In genomic region chr12:27284751-27285150, GRCh38 we compare ENCODE assay signal across 8 cellular contexts. TPM values are rescaled to one million over a fixed set of nuclear protein-coding genes. Genes with fewer than 3 reads are reported as not detected.
DNase-seq lines count a peak whose midpoint lies in the region; ATAC-seq and TF ChIP-seq lines count a peak whose summit lies in the region.

No MANE protein-coding gene starts in this region.

- H3K4me3 ChIP-seq in heart left ventricle (no peak overlapping the region), prostate gland (no peak overlapping the region)

- TF ChIP-seq POLR2A in heart left ventricle (IDR thresholded peaks at IDR 0.05): no peak
- no peak for TF ChIP-seq POLR2A in prostate gland (IDR thresholded peaks at IDR 0.05)

- no peaks in the 10 kb centered on the region for H3K9me3 ChIP-seq in heart left ventricle
- no peaks in the 10 kb centered on the region for H3K9me3 ChIP-seq in prostate gland

- intact Hi-C loops in heart left ventricle (cut with DNase I) (loop anchor here in 6 of 10 donors (5.0 kb wide), 1 partner anchor 37 kb away; no protein-coding TSS in a partner anchor), prostate gland (cut with DNase I) (loop anchor here (5.0 kb wide), 1 partner anchor 37 kb away; no protein-coding TSS in a partner anchor)

- TF ChIP-seq CTCF in heart left ventricle (IDR thresholded peaks at IDR 0.05) (no peak), prostate gland (IDR thresholded peaks at IDR 0.05) (no peak)

- DNase-seq in A172 (ENCODE audit: low spot score) (peak; percentile 45), heart left ventricle (no peak), prostate gland (ENCODE audit: low spot score) (no peak), kidney tubule cell (ENCODE audit: low spot score) (no peak), NOMO-1 treated with dmso at 0.1 percent for 144 hours (lab: John Stamatoyannopoulos, UW; ENCODE audit: unreplicated experiment) (no peak)
- DNase-seq in activated T-cell treated with anti-CD3 and anti-CD28 coated beads, Interleukin-2, amount 50 U/mL, for 1 hour: no peak

- H3K36me3 ChIP-seq in heart left ventricle (no peaks in the 10 kb centered on the region), prostate gland (no peaks in the 10 kb centered on the region)

- 13 to 33% (median 16%) methylated on average over 2 of the region's 2 CpGs for WGBS in heart left ventricle, 4 donors
- WGBS in prostate gland: 77% methylated on average over 2 of the region's 2 CpGs

- ATAC-seq in GM19395 (IDR thresholded peaks at IDR 0.05; ENCODE audit: unreplicated experiment) (peak; percentile 69), HG03575 (IDR thresholded peaks at IDR 0.05; ENCODE audit: extremely low read depth, insufficient number of reproducible peaks, low FRiP score, unreplicated experiment) (peak; percentile 56), heart left ventricle (peak; percentile 50 to 86 (median 72))

- peaks cover 3 to 72% (median 51%) of the 10 kb centered on the region in 12 donors for H3K4me1 ChIP-seq in heart left ventricle
- H3K4me1 ChIP-seq in prostate gland (replicated peaks): no peaks in the 10 kb centered on the region

- H3K27me3 ChIP-seq in heart left ventricle (no peaks in the 10 kb centered on the region), prostate gland (replicated peaks; ENCODE audit: insufficient read depth) (no peaks in the 10 kb centered on the region)

- H3K27ac ChIP-seq in heart left ventricle (peak overlapping the region; percentile 49 to 80 (median 67)), prostate gland (peak overlapping the region in 1 of 2 donors; percentile 1)

RNA-seq across cellular contexts. Expression of gene STK38L, which starts 40.7 kb away (rescaled TPM):
- total RNA-seq in A172 (2014; rRNA removed; shearing (Covaris generic)): 30.7 and 34.8 TPM in 2 replicates
- total RNA-seq in heart left ventricle (100 to 1,000 TPM in 2 of 9 donors, 10 to 100 TPM in 7; 26.3 to 142 (median 83.7) TPM), prostate gland (10 to 100 TPM; 25.3 to 37.1 TPM)
- polyA plus RNA-seq in heart left ventricle: 10 to 100 TPM; 21.1 to 22.3 TPM

RNA-seq across cellular contexts. Expression of gene BMAL2, which starts 47.9 kb away (rescaled TPM):
- 37.2 and 50.3 TPM in 2 replicates for total RNA-seq in A172 (2014; rRNA removed; shearing (Covaris generic))
- 10 to 100 TPM in 1 of 9 donors, 1 to 10 TPM in 8; 1.1 to 10.7 (median 2.9) TPM for total RNA-seq in heart left ventricle
- 1 to 10 TPM in 1 of 2 donors, under 1 TPM in 1; 0.30 to 1.6 TPM for polyA plus RNA-seq in heart left ventricle
- 1 to 10 TPM; 2.0 to 2.5 TPM for total RNA-seq in prostate gland
